ENCODE assay signal across 28 cellular contexts in the genomic region with DNA sequence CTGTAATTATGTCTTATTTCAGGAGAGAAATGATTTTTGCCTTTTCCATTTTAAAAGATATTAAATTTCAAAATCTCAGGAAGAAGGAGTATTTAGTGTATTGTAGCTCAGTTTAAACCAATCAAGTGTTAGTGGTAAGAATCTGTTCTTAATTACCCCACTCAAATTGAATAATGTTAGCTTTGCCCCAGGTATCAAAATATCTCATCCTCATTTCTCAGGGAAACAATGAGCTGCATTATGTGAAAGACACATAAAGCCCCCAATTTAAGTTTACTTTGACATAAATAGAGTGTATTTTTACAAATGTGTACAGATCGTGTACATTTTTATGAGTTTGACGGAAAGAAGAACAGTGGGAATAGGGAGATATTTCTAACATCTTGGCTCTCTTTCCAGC.
"Had no signal": no experiment of that assay in that cellular context is flagged by ENCODE, and none has a peak within 500 bp of the region (broad histone marks: within the 10 kb centered on the region; RNA-seq: fewer than 3 reads in every experiment).

No MANE protein-coding gene starts in this region.

- H3K9ac ChIP-seq: parathyroid adenoma had no signal

- H3K9me3 ChIP-seq: ovary, psoas muscle, right lobe of liver, sigmoid colon, stomach, thoracic aorta, thyroid gland, tibial nerve, upper lobe of left lung, vagina had no signal

- H3K4me1 Mint-ChIP-seq: stimulated activated effector memory CD8-positive, alpha-beta T cell treated with anti-CD3 and anti-CD28 coated beads, Interleukin-12 subunit alpha, Interleukin-12 subunit beta, amount 100 ng/mL, for 72 hours; stimulated activated naive B cell treated with anti-CD40 and anti-IgM and Interleukin-4, amounts not matched to agents 10 μg/mL and 1 μg/mL and 100 μg/mL, for 72 hours had no signal

- H3K4me1 ChIP-seq: parathyroid adenoma, psoas muscle, right lobe of liver, stomach, tibial nerve, upper lobe of left lung, vagina had no signal

- H3K9me3 Mint-ChIP-seq: natural killer cell treated with Interleukin-12 subunit alpha and Interleukin-12 subunit beta and Interleukin-15 and Interleukin-18, amount 100 ng/mL, for 72 hours; nephron progenitor cell; neural crest cell; stimulated activated naive CD8-positive, alpha-beta T cell treated with anti-CD3 and anti-CD28 coated beads, Interleukin-15, Interleukin-2, amounts not matched to agents 100 ng/mL and 50 ng/mL, for 24 hours had no signal

- DNase-seq: nephron progenitor cell; occipital lobe; ovary; posterior cingulate gyrus; psoas muscle; right cardiac atrium; right lobe of liver; sigmoid colon; small intestine; stimulated activated CD4-positive, alpha-beta T cell treated with anti-CD3 and anti-CD28 coated beads, Interleukin-15, amount 100 ng/mL, for 24 hours; stimulated activated CD4-positive, alpha-beta T cell treated with anti-CD3 and anti-CD28 coated beads, Interleukin-2, amount 100 ng/mL, for 24 hours; stimulated activated CD4-positive, alpha-beta T cell treated with anti-CD3 and anti-CD28 coated beads, Interleukin-2, amount 100 ng/mL, for 48 hours; stimulated activated CD4-positive, alpha-beta T cell treated with anti-CD3 and anti-CD28 coated beads, Interleukin-4, amount 100 ng/mL, for 24 hours; stimulated activated naive B cell treated with anti-CD40 and anti-IgM and Interleukin-4, amounts not matched to agents 10 μg/mL and 1 μg/mL and 100 μg/mL, for 72 hours; stimulated activated naive CD4-positive, alpha-beta T cell treated with Interleukin-2 at 50 U/mL for 16 hours; stomach; thyroid gland; trophoblast cell; upper lobe of left lung had no signal

- H3K27me3 Mint-ChIP-seq: natural killer cell treated with Interleukin-12 subunit alpha and Interleukin-12 subunit beta and Interleukin-15 and Interleukin-18, amount 100 ng/mL, for 72 hours; progenitor cell of endocrine pancreas; stimulated activated naive B cell treated with anti-CD40 and anti-IgM and Interleukin-4, amounts not matched to agents 10 μg/mL and 1 μg/mL and 100 μg/mL, for 72 hours; stimulated activated naive CD8-positive, alpha-beta T cell treated with anti-CD3 and anti-CD28 coated beads, Interleukin-15, Interleukin-2, amounts not matched to agents 100 ng/mL and 50 ng/mL, for 24 hours had no signal

- H2AFZ ChIP-seq: parathyroid adenoma had no signal

- H3K79me2 ChIP-seq: parathyroid adenoma had no signal

- ATAC-seq: natural killer cell treated with Interleukin-12 subunit alpha and Interleukin-12 subunit beta and Interleukin-15 and Interleukin-18, amount 100 ng/mL, for 72 hours; psoas muscle; right cardiac atrium; right lobe of liver; stimulated activated effector memory CD8-positive, alpha-beta T cell treated with anti-CD3 and anti-CD28 coated beads, Interleukin-12 subunit alpha, Interleukin-12 subunit beta, amount 100 ng/mL, for 72 hours; stimulated activated naive B cell treated with anti-CD40 and anti-IgM and Interleukin-4, amounts not matched to agents 10 μg/mL and 1 μg/mL and 100 μg/mL, for 72 hours had no signal

- H3K36me3 ChIP-seq: ovary, right lobe of liver, sigmoid colon, stomach, thoracic aorta, thyroid gland, tibial nerve, upper lobe of left lung, vagina had no signal

- H3K27me3 ChIP-seq: ovary, right lobe of liver, sigmoid colon, stomach, thyroid gland, tibial nerve, upper lobe of left lung, vagina had no signal

- H3K4me3 ChIP-seq: ovary, psoas muscle, right lobe of liver, sigmoid colon, stomach, thoracic aorta, thyroid gland, tibial nerve, upper lobe of left lung, vagina had no signal

- H3K27ac ChIP-seq: ovary, parathyroid adenoma, psoas muscle, right lobe of liver, sigmoid colon, stomach, thoracic aorta, thyroid gland, tibial nerve, upper lobe of left lung, vagina had no signal

- H3K4me3 Mint-ChIP-seq: natural killer cell treated with Interleukin-12 subunit alpha and Interleukin-12 subunit beta and Interleukin-15 and Interleukin-18, amount 100 ng/mL, for 72 hours; nephron progenitor cell; neural crest cell; stimulated activated effector memory CD8-positive, alpha-beta T cell treated with anti-CD3 and anti-CD28 coated beads, Interleukin-12 subunit alpha, Interleukin-12 subunit beta, amount 100 ng/mL, for 72 hours; stimulated activated naive B cell treated with anti-CD40 and anti-IgM and Interleukin-4, amounts not matched to agents 10 μg/mL and 1 μg/mL and 100 μg/mL, for 72 hours; stimulated activated naive CD8-positive, alpha-beta T cell treated with anti-CD3 and anti-CD28 coated beads, Interleukin-15, Interleukin-2, amounts not matched to agents 100 ng/mL and 50 ng/mL, for 24 hours had no signal

- H3K27ac Mint-ChIP-seq: natural killer cell treated with Interleukin-12 subunit alpha and Interleukin-12 subunit beta and Interleukin-15 and Interleukin-18, amount 100 ng/mL, for 72 hours; nephron progenitor cell; progenitor cell of endocrine pancreas; stimulated activated effector memory CD8-positive, alpha-beta T cell treated with anti-CD3 and anti-CD28 coated beads, Interleukin-12 subunit alpha, Interleukin-12 subunit beta, amount 100 ng/mL, for 72 hours; stimulated activated naive B cell treated with anti-CD40 and anti-IgM and Interleukin-4, amounts not matched to agents 10 μg/mL and 1 μg/mL and 100 μg/mL, for 72 hours; stimulated activated naive CD8-positive, alpha-beta T cell treated with anti-CD3 and anti-CD28 coated beads, Interleukin-15, Interleukin-2, amounts not matched to agents 100 ng/mL and 50 ng/mL, for 24 hours had no signal

- H3K36me3 Mint-ChIP-seq: natural killer cell treated with Interleukin-12 subunit alpha and Interleukin-12 subunit beta and Interleukin-15 and Interleukin-18, amount 100 ng/mL, for 72 hours; stimulated activated effector memory CD8-positive, alpha-beta T cell treated with anti-CD3 and anti-CD28 coated beads, Interleukin-12 subunit alpha, Interleukin-12 subunit beta, amount 100 ng/mL, for 72 hours; stimulated activated naive B cell treated with anti-CD40 and anti-IgM and Interleukin-4, amounts not matched to agents 10 μg/mL and 1 μg/mL and 100 μg/mL, for 72 hours had no signal
